ENCODE assay signal across 8 cellular contexts in genomic region chr6:119346914-119347313, GRCh38. TPM values are rescaled to one million over a fixed set of nuclear protein-coding genes. Genes with fewer than 3 reads are reported as not detected.
DNase-seq lines count a peak whose midpoint lies in the region; ATAC-seq and TF ChIP-seq lines count a peak whose summit lies in the region.

No MANE protein-coding gene starts in this region.

- DNase-seq in GM03348 (ENCODE audit: low spot score) (peak; percentile 5), PC-3 (no peak), fibroblast of pulmonary artery (ENCODE audit: low read depth) (no peak), gastrocnemius medialis (no peak), iPS-NIHi11 (ENCODE audit: low spot score) (no peak), hippocampal formation (lab: John Stamatoyannopoulos, UW) (no peak), COR-L47 (lab: John Stamatoyannopoulos, UW) (no peak), NCI-H146 treated with DMSO at 0.1 percent for 48 hours (lab: John Stamatoyannopoulos, UW; ENCODE audit: unreplicated experiment) (no peak)

- no peaks in the 10 kb centered on the region for H3F3A ChIP-seq in PC-3 (ENCODE audit: low read length, unreplicated experiment)

- peak overlapping the region; percentile 92 for H3K4me3 ChIP-seq in PC-3 (ENCODE audit: low read length)
- H3K4me3 ChIP-seq in fibroblast of pulmonary artery (replicated peaks; ENCODE audit: low read depth, low read length): peak overlapping the region; percentile 90
- peak overlapping the region; percentile 72 to 75 (median 72) for H3K4me3 ChIP-seq in gastrocnemius medialis

- BruUV-seq in PC-3 (replicated peaks; lab: Mats Ljungman, UMichigan): no TSS peak

- no peak for TF ChIP-seq CTCF in PC-3 (conservative IDR thresholded peaks at IDR 0.05; ENCODE audit: low read depth, low read length)
- no peak for TF ChIP-seq CTCF in fibroblast of pulmonary artery (IDR thresholded peaks at IDR 0.05; ENCODE audit: low read length, missing control alignments)
- TF ChIP-seq CTCF in gastrocnemius medialis (IDR thresholded peaks at IDR 0.05 in 4 of 5, conservative IDR thresholded peaks at IDR 0.05 in 1 of 5): no peak

- in situ Hi-C loops in gastrocnemius medialis (cut with MboI; ENCODE audit: low sequenced_read_pairs in 4 of 4): no loop called here

- peak overlapping the region; percentile 92 for H3K4me2 ChIP-seq in PC-3 (ENCODE audit: low read length)

- no peak overlapping the region; the same call in 1 of the 2 replicates for H3K9ac ChIP-seq in PC-3 (ENCODE audit: low read length)

- H3K9me3 ChIP-seq in PC-3 (ENCODE audit: low read length) (no peaks in the 10 kb centered on the region), gastrocnemius medialis (no peaks in the 10 kb centered on the region)

- H4K20me1 ChIP-seq in PC-3 (ENCODE audit: low read length): no peaks in the 10 kb centered on the region

- no peaks in the 10 kb centered on the region for H3K9me2 ChIP-seq in PC-3 (replicated peaks; ENCODE audit: low read length)

- peaks cover 48% of the 10 kb centered on the region for H3K79me2 ChIP-seq in PC-3 (ENCODE audit: low read length)

- H3K27me3 ChIP-seq in PC-3 (ENCODE audit: low read length) (no peaks in the 10 kb centered on the region), gastrocnemius medialis (peaks cover 2 to 25% (median 14%) of the 10 kb centered on the region in 3 donors)

- H3K27ac ChIP-seq in PC-3 (ENCODE audit: low read length) (no peak overlapping the region), gastrocnemius medialis (peak overlapping the region; percentile 7 to 89 (median 86))

- peaks cover 19% of the 10 kb centered on the region; the same call in 1 of the 2 replicates for H3K4me1 ChIP-seq in PC-3 (ENCODE audit: insufficient read depth, low read length)
- H3K4me1 ChIP-seq in gastrocnemius medialis: peaks cover 3 to 6% of the 10 kb centered on the region in 2 donors

- intact Hi-C loops in PC-3 (cut with micrococcal nuclease) (loop anchor here (10.0 kb wide), 1 partner anchor 382 kb away; no protein-coding TSS in a partner anchor), gastrocnemius medialis (cut with DNase I; ENCODE audit: low total_unique reads) (loop anchor here (10.0 kb wide), 1 partner anchor 202 kb away; no protein-coding TSS in a partner anchor)

- ATAC-seq in PC-3: no peak
- ATAC-seq in gastrocnemius medialis: no peak

- TF ChIP-seq POLR2A in gastrocnemius medialis (IDR thresholded peaks at IDR 0.05): no peak

- no peaks in the 10 kb centered on the region for H3K36me3 ChIP-seq in PC-3 (ENCODE audit: low read depth, low read length)
- no peaks in the 10 kb centered on the region for H3K36me3 ChIP-seq in gastrocnemius medialis

- peak overlapping the region; percentile 74; the same call in 1 of the 2 replicates for H2AFZ ChIP-seq in PC-3 (ENCODE audit: low read length)

- CTCF ChIA-PET in PC-3 (lab: Charles Lee): interaction anchor here (1.1 to 1.3 kb wide), 2 partner anchors 13 to 198 kb away, joined by 3 read pairs; no protein-coding TSS in a partner anchor

- POLR2A ChIA-PET in PC-3 (lab: Charles Lee; ENCODE audit: unreplicated experiment): interaction anchor here (0.6 kb wide), 1 partner anchor 551 kb away, joined by 3 read pairs; no protein-coding TSS in a partner anchor

RNA-seq across cellular contexts. Expression of gene MAN1A1, which starts 2.6 kb away (rescaled TPM):
- total RNA-seq in PC-3 (2014; rRNA removed): 19.0 and 24.6 TPM in 2 replicates
- total RNA-seq in gastrocnemius medialis: 10 to 100 TPM; 19.0 to 34.8 (median 21.1) TPM
